In genomic region chr4:37836838-37837413, GRCh38 we compare ENCODE assay signal across 12 cellular contexts. TPM values are rescaled to one million over a fixed set of nuclear protein-coding genes. Genes with fewer than 3 reads are reported as not detected.
DNase-seq lines count a peak whose midpoint lies in the region; ATAC-seq, FAIRE-seq and TF ChIP-seq lines count a peak whose summit lies in the region.
"Had no signal": no experiment of that assay in that cellular context is flagged by ENCODE, and none has a peak within 500 bp of the region (broad histone marks: within the 10 kb centered on the region; RNA-seq: fewer than 3 reads in every experiment).

No MANE protein-coding gene starts in this region.

- no peak for TF ChIP-seq CTCF in CD8-positive, alpha-beta T cell (IDR thresholded peaks at IDR 0.05)
- TF ChIP-seq CTCF in endothelial cell of umbilical vein (IDR thresholded peaks at IDR 0.05; ENCODE audit: extremely low read depth in 1 of 2, insufficient read depth in 1 of 2, low read depth in 1 of 2, low read length in 2 of 2) (no peak), osteoblast (IDR thresholded peaks at IDR 0.05; ENCODE audit: extremely low read depth, low read depth, low read length) (no peak), Calu3 (IDR thresholded peaks at IDR 0.05; ENCODE audit: unreplicated experiment) (no peak)

- TF ChIP-seq POLR2A in endothelial cell of umbilical vein (IDR thresholded peaks at IDR 0.05; ENCODE audit: low read depth, low read length), result no peak

- H3K4me3 Mint-ChIP-seq in CD8-positive, alpha-beta T cell, result peak overlapping the region; percentile 18
- no peak overlapping the region for H3K4me3 Mint-ChIP-seq in Calu3 (ENCODE audit: low read depth, unreplicated experiment)

- peaks cover 31% of the 10 kb centered on the region for H3K4me1 Mint-ChIP-seq in CD8-positive, alpha-beta T cell (ENCODE audit: low read depth)
- no peaks in the 10 kb centered on the region for H3K4me1 Mint-ChIP-seq in Calu3 (ENCODE audit: low read depth, unreplicated experiment)

- H3K4me1 ChIP-seq in CD8-positive, alpha-beta T cell (ENCODE audit: insufficient read depth, low read length), result peaks cover 14% of the 10 kb centered on the region
- H3K4me1 ChIP-seq in endothelial cell of umbilical vein (ENCODE audit: control insufficient read depth, extremely low read depth, insufficient read depth, low read length), result peaks cover 37% of the 10 kb centered on the region
- peaks cover 15% of the 10 kb centered on the region for H3K4me1 ChIP-seq in osteoblast (ENCODE audit: insufficient read depth, low read length)
- H3K4me1 ChIP-seq: testis had no signal

- H3K9me3 ChIP-seq in CD8-positive, alpha-beta T cell (ENCODE audit: low read length), result no peaks in the 10 kb centered on the region
- no peaks in the 10 kb centered on the region for H3K9me3 ChIP-seq in endothelial cell of umbilical vein (replicated peaks; ENCODE audit: control insufficient read depth, insufficient read depth, low read length)
- H3K9me3 ChIP-seq in osteoblast (ENCODE audit: low read depth, low read length), result no peaks in the 10 kb centered on the region
- H3K9me3 ChIP-seq: testis had no signal

- no peaks in the 10 kb centered on the region for H3K9me3 Mint-ChIP-seq in CD8-positive, alpha-beta T cell
- H3K9me3 Mint-ChIP-seq in Calu3 (ENCODE audit: low read depth, unreplicated experiment), result no peaks in the 10 kb centered on the region
- H3K9me3 Mint-ChIP-seq: naive B cell had no signal

- H3K4me2 ChIP-seq in endothelial cell of umbilical vein (ENCODE audit: insufficient read depth, low read length) (peak overlapping the region; percentile 21), osteoblast (ENCODE audit: insufficient read depth, low read length) (peak overlapping the region; percentile 69)

- no peak for DNase-seq in CD8-positive, alpha-beta T cell
- DNase-seq in Kasumi-1 (lab: John Stamatoyannopoulos, UW) (peak; percentile 23 to 60), endothelial cell of umbilical vein (ENCODE audit: low read depth, low spot score) (no peak), osteoblast (ENCODE audit: insufficient read length, low spot score, missing footprints) (no peak), Calu3 (no peak), nucleus accumbens (lab: John Stamatoyannopoulos, UW) (no peak)
- DNase-seq: amniotic stem cell, naive B cell, NCI-H526, RPMI8226, testis had no signal

- peaks cover 11% of the 10 kb centered on the region for H3K36me3 ChIP-seq in CD8-positive, alpha-beta T cell (ENCODE audit: insufficient read depth, low read length)
- H3K36me3 ChIP-seq in endothelial cell of umbilical vein (ENCODE audit: control insufficient read depth in 2 of 2, extremely low read depth in 1 of 2, insufficient read depth in 2 of 2, low read length in 2 of 2) (peaks cover 15 to 20% of the 10 kb centered on the region in 2 experiments), osteoblast (ENCODE audit: insufficient read depth, low read length) (peaks cover 72% of the 10 kb centered on the region)

- no peak for FAIRE-seq in endothelial cell of umbilical vein (lab: Jason Lieb, UNC)

- H3K79me2 ChIP-seq in endothelial cell of umbilical vein (ENCODE audit: control insufficient read depth, insufficient read depth, low read length) (peaks cover 12% of the 10 kb centered on the region), osteoblast (ENCODE audit: insufficient read depth, low read length) (peaks cover 9% of the 10 kb centered on the region)

- POLR2A ChIA-PET in CD8-positive, alpha-beta T cell (lab: Charles Lee), result no interaction called here
- POLR2A ChIA-PET in endothelial cell of umbilical vein (lab: Charles Lee), result interaction anchor here (4.5 kb wide), 1 partner anchor 11 kb away, joined by 14 read pairs; the partner anchor contains the start of gene PGM2

- no peaks in the 10 kb centered on the region for H3K9me1 ChIP-seq in endothelial cell of umbilical vein (replicated peaks; ENCODE audit: control insufficient read depth, extremely low read depth, insufficient read depth, low read length)

- CTCF ChIA-PET in CD8-positive, alpha-beta T cell (lab: Charles Lee), result no interaction called here
- CTCF ChIA-PET in endothelial cell of umbilical vein (lab: Charles Lee), result interaction anchor here (1.0 to 3.2 kb wide), 2 partner anchors 10 to 198 kb away, joined by 4 to 21 read pairs; partner anchors contain the start of gene PGM2
- CTCF ChIA-PET in Calu3 (lab: Charles Lee), result no interaction called here

- no peak overlapping the region for H3K27ac ChIP-seq in CD8-positive, alpha-beta T cell (ENCODE audit: low read depth, low read length)
- peak overlapping the region; percentile 87 for H3K27ac ChIP-seq in endothelial cell of umbilical vein (ENCODE audit: insufficient read depth, low read depth, low read length)
- peak overlapping the region; percentile 78 for H3K27ac ChIP-seq in osteoblast (ENCODE audit: low read depth, low read length)
- H3K27ac ChIP-seq: testis had no signal

- no peak overlapping the region for H3K4me3 ChIP-seq in CD8-positive, alpha-beta T cell (ENCODE audit: low read depth, low read length)
- H3K4me3 ChIP-seq in endothelial cell of umbilical vein (replicated peaks in 1 of 3; ENCODE audit: insufficient read depth in 1 of 3, low read depth in 1 of 3, low read length in 3 of 3), result peak overlapping the region in 1 of 3 experiments; percentile 4
- peak overlapping the region; percentile 14 for H3K4me3 ChIP-seq in osteoblast (ENCODE audit: insufficient read depth, low read length)
- H3K4me3 ChIP-seq: testis had no signal

- peaks cover 73% of the 10 kb centered on the region for H3K36me3 Mint-ChIP-seq in CD8-positive, alpha-beta T cell
- no peaks in the 10 kb centered on the region for H3K36me3 Mint-ChIP-seq in Calu3 (ENCODE audit: insufficient read depth, unreplicated experiment)

- peak overlapping the region; percentile 20 for H3K27ac Mint-ChIP-seq in CD8-positive, alpha-beta T cell
- no peak overlapping the region for H3K27ac Mint-ChIP-seq in Calu3 (ENCODE audit: unreplicated experiment)

- peak overlapping the region; percentile 26 for H2AFZ ChIP-seq in endothelial cell of umbilical vein (ENCODE audit: low read depth, low read length)
- peak overlapping the region; percentile 61 for H2AFZ ChIP-seq in osteoblast (ENCODE audit: low read length)

- H3K27me3 ChIP-seq in CD8-positive, alpha-beta T cell (ENCODE audit: insufficient read depth, low read length), result no peaks in the 10 kb centered on the region
- no peaks in the 10 kb centered on the region for H3K27me3 ChIP-seq in endothelial cell of umbilical vein (ENCODE audit: control insufficient read depth in 2 of 2, insufficient read depth in 2 of 2, low read length in 2 of 2)
- no peaks in the 10 kb centered on the region for H3K27me3 ChIP-seq in osteoblast (ENCODE audit: insufficient read depth, low read length)
- H3K27me3 ChIP-seq: testis had no signal

- dilution Hi-C loops in endothelial cell of umbilical vein (cut with MboI; ENCODE audit: extremely low pct_ligation_motif_present, low sequenced_read_pairs), result no loop called here

- intact Hi-C loops in CD8-positive, alpha-beta T cell (cut with DNase I, micrococcal nuclease), result no loop called here
- intact Hi-C loops in endothelial cell of umbilical vein (cut with micrococcal nuclease) (loop anchor here (1.0 kb wide), 1 partner anchor 11 kb away; the partner anchor contains the start of gene PGM2), Calu3 (cut with micrococcal nuclease; ENCODE audit: unreplicated experiment) (no loop called here)

- peak overlapping the region; percentile 36 for H3K9ac ChIP-seq in endothelial cell of umbilical vein (replicated peaks; ENCODE audit: extremely low read depth, insufficient read depth, low read length)

- no peaks in the 10 kb centered on the region for H4K20me1 ChIP-seq in endothelial cell of umbilical vein (replicated peaks; ENCODE audit: control insufficient read depth, extremely low read depth, insufficient read depth, low read length)
- H4K20me1 ChIP-seq in osteoblast (ENCODE audit: insufficient read depth, low read length), result no peaks in the 10 kb centered on the region

- no peaks in the 10 kb centered on the region for H3K27me3 Mint-ChIP-seq in CD8-positive, alpha-beta T cell (ENCODE audit: low read depth)
- H3K27me3 Mint-ChIP-seq in Calu3 (ENCODE audit: unreplicated experiment), result no peaks in the 10 kb centered on the region
- H3K27me3 Mint-ChIP-seq: naive B cell had no signal

- ATAC-seq in CD8-positive, alpha-beta T cell, result no peak
- no peak for ATAC-seq in GM18861 (IDR thresholded peaks at IDR 0.05; ENCODE audit: unreplicated experiment)

- BruUV-seq in endothelial cell of umbilical vein (replicated peaks; lab: Mats Ljungman, UMichigan) (TSS peak; percentile 25), Calu3 (replicated peaks; lab: Mats Ljungman, UMichigan) (no TSS peak)

TF ChIP-seq in endothelial cell of umbilical vein, 7 proteins besides CTCF, POLR2A, EP300 and RAD21:
- TF ChIP-seq MYC (IDR thresholded peaks at IDR 0.05; ENCODE audit: low read depth, low read length) (no peak), POLR2AphosphoS5 (IDR thresholded peaks at IDR 0.05; ENCODE audit: insufficient read depth, low read depth, low read length) (no peak)

RNA-seq across cellular contexts. Expression of gene PGM2, which starts 10.4 kb away (rescaled TPM):
- 10 to 100 TPM; 14.5 to 15.4 TPM for total RNA-seq in CD8-positive, alpha-beta T cell
- total RNA-seq in endothelial cell of umbilical vein (45.8 and 53.9 TPM in 2 replicates), osteoblast (17.1 and 20.3 TPM in 2 replicates), Calu3 (2022) (27.1 and 33.0 TPM in 2 replicates)
- 11.2 and 17.9 TPM in 2 replicates for polyA plus RNA-seq in endothelial cell of umbilical vein
- polyA plus RNA-seq in endothelial cell of umbilical vein (2011; cell fraction: cytosol; rRNA removed), result 23.1 and 24.8 TPM in 2 replicates
- polyA plus RNA-seq in endothelial cell of umbilical vein (2011; cell fraction: nucleus; rRNA removed), result 42.4 and 43.4 TPM in 2 replicates
- 35.0 and 48.9 TPM in 2 replicates for polyA plus RNA-seq in endothelial cell of umbilical vein (2012)
- polyA minus RNA-seq in endothelial cell of umbilical vein, result 17.2 and 19.2 TPM in 2 replicates
- polyA minus RNA-seq in endothelial cell of umbilical vein (2011; cell fraction: cytosol; rRNA and poly(A)+ RNA removed), result 13.5 TPM
- 16.8 and 17.5 TPM in 2 replicates for polyA minus RNA-seq in endothelial cell of umbilical vein (2011; cell fraction: nucleus; rRNA and poly(A)+ RNA removed)

RNA-seq across cellular contexts. Expression of gene TBC1D1, which starts 54.0 kb away (rescaled TPM):
- total RNA-seq in CD8-positive, alpha-beta T cell, result 10 to 100 TPM; 42.4 to 44.5 TPM
- total RNA-seq in endothelial cell of umbilical vein, result 112 and 116 TPM in 2 replicates
- 62.9 and 63.5 TPM in 2 replicates for polyA plus RNA-seq in endothelial cell of umbilical vein
- 65.9 and 72.9 TPM in 2 replicates for polyA plus RNA-seq in endothelial cell of umbilical vein (2011; cell fraction: cytosol; rRNA removed)
- polyA plus RNA-seq in endothelial cell of umbilical vein (2011; cell fraction: nucleus; rRNA removed), result 44.8 and 49.8 TPM in 2 replicates
- 95.1 and 128 TPM in 2 replicates for polyA plus RNA-seq in endothelial cell of umbilical vein (2012)
- polyA minus RNA-seq in endothelial cell of umbilical vein, result 85.6 and 104 TPM in 2 replicates
- 16.6 TPM for polyA minus RNA-seq in endothelial cell of umbilical vein (2011; cell fraction: cytosol; rRNA and poly(A)+ RNA removed)
- 45.2 and 46.1 TPM in 2 replicates for polyA minus RNA-seq in endothelial cell of umbilical vein (2011; cell fraction: nucleus; rRNA and poly(A)+ RNA removed)
- 66.6 and 81.0 TPM in 2 replicates for total RNA-seq in osteoblast
- 37.2 and 39.8 TPM in 2 replicates for total RNA-seq in Calu3 (2022)

Comparison
In these comparisons a context has a peak if more than half of its experiments do, and no peak if none do; other contexts are left out.
1. DNase-seq: peak in Kasumi-1 (2 of 2); none in CD8-positive, alpha-beta T cell (0 of 7), endothelial cell of umbilical vein (single experiment), osteoblast (single experiment), Calu3 (single experiment) and nucleus accumbens (0 of 56).